Comparison of ENCODE assay signal across 19 cellular contexts in genomic region chr4:23957465-23957864, GRCh38.
DNase-seq lines count a peak whose midpoint lies in the region; ATAC-seq, FAIRE-seq and TF ChIP-seq lines count a peak whose summit lies in the region.
"Had no signal": no experiment of that assay in that cellular context is flagged by ENCODE, and none has a peak within 500 bp of the region (broad histone marks: within the 10 kb centered on the region; RNA-seq: fewer than 3 reads in every experiment).

No MANE protein-coding gene starts in this region.

- POLR2A ChIA-PET in H1 (lab: Charles Lee; ENCODE audit: partially characterized antibody), result no interaction called here

- ATAC-seq in right lobe of liver (peak; percentile 58 to 64 (median 62)), HG02870 (IDR thresholded peaks at IDR 0.05; ENCODE audit: unreplicated experiment) (no peak), HG03354 (IDR thresholded peaks at IDR 0.05; ENCODE audit: poor library complexity, severe bottlenecking, unreplicated experiment) (no peak)

- no peak overlapping the region for H3K4ac ChIP-seq in H1 (replicated peaks; ENCODE audit: insufficient read length, low read depth, low read length)

- H3K79me2 ChIP-seq in H1 (ENCODE audit: control insufficient read depth in 1 of 2, insufficient read depth in 2 of 2, low read length in 2 of 2), result no peaks in the 10 kb centered on the region

- TF ChIP-seq CTCF in H1 (IDR thresholded peaks at IDR 0.05; ENCODE audit: control extremely low read depth in 1 of 3, insufficient read depth in 1 of 3, low read depth in 1 of 3, low read length in 3 of 3) (no peak), right lobe of liver (IDR thresholded peaks at IDR 0.05) (peak in 3 of 4 donors; percentile 21 to 36 (median 26))

- no peak overlapping the region for H2BK12ac ChIP-seq in H1 (ENCODE audit: low read depth, low read length)

- TF ChIP-seq POLR2A in H1 (IDR thresholded peaks at IDR 0.05; ENCODE audit: control extremely low read depth in 1 of 2, low read depth in 2 of 2, low read length in 2 of 2) (no peak), right lobe of liver (IDR thresholded peaks at IDR 0.05) (no peak)

- peak; percentile 21 to 46; a peak in 3 of 4 replicates for TF ChIP-seq RAD21 in H1 (IDR thresholded peaks at IDR 0.05 in 1 of 2, conservative IDR thresholded peaks at IDR 0.05 in 1 of 2; ENCODE audit: low read depth in 2 of 2, low read length in 2 of 2)

- H3K4me1 ChIP-seq in H1 (replicated peaks in 1 of 4; ENCODE audit: control insufficient read depth in 3 of 4, insufficient read depth in 4 of 4, low read length in 3 of 4), result no peaks in the 10 kb centered on the region; a peak in 1 of 7 replicates
- no peaks in the 10 kb centered on the region for H3K4me1 ChIP-seq in right lobe of liver
- H3K4me1 ChIP-seq: BLaER1 had no signal

- H3K4me2 ChIP-seq in H1 (ENCODE audit: insufficient read depth in 1 of 2, low read depth in 2 of 2, low read length in 2 of 2), result no peak overlapping the region
- H3K4me2 ChIP-seq: BLaER1 had no signal

- H4K8ac ChIP-seq in H1 (ENCODE audit: extremely low read depth, insufficient read depth, low read length), result no peak overlapping the region

- no peaks in the 10 kb centered on the region for H4K20me1 ChIP-seq in H1 (replicated peaks in 1 of 2; ENCODE audit: control insufficient read depth in 1 of 2, insufficient read depth in 2 of 2, low read length in 2 of 2)
- H4K20me1 ChIP-seq: BLaER1 had no signal

- intact Hi-C loops in right lobe of liver (cut with DNase I), result no loop called here

- no peak overlapping the region for H3K18ac ChIP-seq in H1 (ENCODE audit: extremely low read depth, low read length)

- no peaks in the 10 kb centered on the region for H3K27me3 ChIP-seq in H1 (replicated peaks in 1 of 4; ENCODE audit: control insufficient read depth in 3 of 4, extremely low read depth in 1 of 4, insufficient read depth in 3 of 4, low read length in 3 of 4)
- H3K27me3 ChIP-seq in right lobe of liver, result no peaks in the 10 kb centered on the region
- H3K27me3 ChIP-seq: BLaER1 had no signal

- WGBS in H1 (ENCODE audit: extremely low coverage in 1 of 2, insufficient coverage in 1 of 2, insufficient read length in 1 of 2, insufficient replicate concordance in 2 of 2, low coverage in 1 of 2, low lambda C conversion rate in 2 of 2, missing lambda C conversion rate in 1 of 2), 2 experiments, result 96% methylated on average over 1 of the region's 1 CpG; no CpG with 5 or more reads in 1 of the 2 experiments
- WGBS in right lobe of liver (ENCODE audit: insufficient coverage, low coverage, low lambda C conversion rate, missing lambda C conversion rate), result 88% methylated on average over 1 of the region's 1 CpG

- H4K91ac ChIP-seq in H1 (replicated peaks; ENCODE audit: insufficient read length, low read length), result no peak overlapping the region

- no peak overlapping the region for H4K5ac ChIP-seq in H1 (ENCODE audit: insufficient read length, low read depth, low read length)

- H3K79me1 ChIP-seq in H1 (ENCODE audit: low read depth, low read length), result no peaks in the 10 kb centered on the region

- no peak overlapping the region for H2BK20ac ChIP-seq in H1 (ENCODE audit: low read length)

- CTCF ChIA-PET in H1 (lab: Charles Lee; ENCODE audit: partially characterized antibody), result interaction anchor here (0.6 to 2.9 kb wide), 3 partner anchors 9 to 53 kb away, joined by 3 to 17 read pairs (median 13); no protein-coding TSS in a partner anchor

- DNase-seq in NCI-H1092 treated with DMSO at 0.1 percent for 48 hours (lab: John Stamatoyannopoulos, UW) (peak; percentile 11), NCI-H1092 (lab: John Stamatoyannopoulos, UW) (no peak), HT1080 (ENCODE audit: low read depth) (peak; percentile 2), H1 (ENCODE audit: low read depth in 1 of 2, low spot score in 2 of 2) (no peak), right lobe of liver (no peak), DMS114 treated with DMSO at 0.1 percent for 48 hours (lab: John Stamatoyannopoulos, UW; ENCODE audit: unreplicated experiment) (no peak)
- DNase-seq: 8988T; CD8-positive, alpha-beta memory T cell; GF-D8; NCI-H1417; NCI-H187 treated with DMSO at 0.1 percent for 48 hours; NCI-H526 treated with DMSO at 0.1 percent for 48 hours; T-helper 1 cell had no signal

- no peak for TF ChIP-seq EP300 in H1 (IDR thresholded peaks at IDR 0.05; ENCODE audit: borderline replicate concordance in 1 of 2, low read depth in 2 of 2, low read length in 2 of 2)

- H3K27ac ChIP-seq in H1 (ENCODE audit: low read depth, low read length) (no peak overlapping the region), right lobe of liver (no peak overlapping the region)
- H3K27ac ChIP-seq: BLaER1, GM23248 had no signal

- H2AK5ac ChIP-seq in H1 (ENCODE audit: low read depth, low read length), result no peak overlapping the region

- H2BK120ac ChIP-seq in H1 (replicated peaks; ENCODE audit: low read depth, low read length), result no peak overlapping the region

- H3K4me3 ChIP-seq in H1 (ENCODE audit: extremely low read depth in 1 of 4, insufficient read depth in 2 of 4, low read depth in 3 of 4, low read length in 4 of 4) (no peak overlapping the region), right lobe of liver (no peak overlapping the region)
- H3K4me3 ChIP-seq: BLaER1, GM23248 had no signal

- FAIRE-seq in H1 (lab: Jason Lieb, UNC), result no peak
- FAIRE-seq: GM12891, GM18507 had no signal

- no peak overlapping the region for H3K14ac ChIP-seq in H1 (ENCODE audit: insufficient read length)

- H3K36me3 ChIP-seq in H1 (ENCODE audit: control insufficient read depth in 2 of 4, insufficient read depth in 4 of 4, low read length in 3 of 4) (no peaks in the 10 kb centered on the region), right lobe of liver (no peaks in the 10 kb centered on the region)
- H3K36me3 ChIP-seq: BLaER1 had no signal

- no peak overlapping the region for H2BK15ac ChIP-seq in H1 (ENCODE audit: low read length)

- H2BK5ac ChIP-seq in H1 (ENCODE audit: low read depth, low read length), result no peak overlapping the region

- no peaks in the 10 kb centered on the region for H3K23me2 ChIP-seq in H1 (ENCODE audit: low read depth, low read length)

- no peak overlapping the region for H3K23ac ChIP-seq in H1 (ENCODE audit: insufficient read length)

- H3K9ac ChIP-seq in H1 (replicated peaks in 1 of 4; ENCODE audit: extremely low read depth in 1 of 4, low read depth in 3 of 4, low read length in 3 of 4), result no peak overlapping the region
- H3K9ac ChIP-seq: BLaER1, GM23248 had no signal

- no peaks in the 10 kb centered on the region for H3K9me3 ChIP-seq in H1 (ENCODE audit: insufficient read depth in 2 of 2, low read depth in 1 of 2, low read length in 1 of 2)
- no peaks in the 10 kb centered on the region for H3K9me3 ChIP-seq in right lobe of liver
- H3K9me3 ChIP-seq: BLaER1 had no signal

- H2AFZ ChIP-seq in H1 (ENCODE audit: low read length), result no peak overlapping the region
- H2AFZ ChIP-seq: GM23248 had no signal

- H3K56ac ChIP-seq in H1 (replicated peaks; ENCODE audit: insufficient read length, low read depth, low read length), result no peak overlapping the region

TF ChIP-seq in H1, 55 proteins besides CTCF, POLR2A, EP300 and RAD21:
- no peak for TF ChIP-seq EZH2 (IDR thresholded peaks at IDR 0.05; ENCODE audit: low read depth, low read length, severe bottlenecking)
- no peak for TF ChIP-seq ZNF274 (IDR thresholded peaks at IDR 0.05; ENCODE audit: borderline replicate concordance, extremely low read depth, low read length)
- no peak for TF ChIP-seq USF2 (IDR thresholded peaks at IDR 0.05; ENCODE audit: low read length)
- no peak for TF ChIP-seq MAFK (IDR thresholded peaks at IDR 0.05; ENCODE audit: low read depth, low read length)

Comparison
In these comparisons a context has a peak if more than half of its experiments do, and no peak if none do; other contexts are left out.
1. DNase-seq: peak in NCI-H1092 treated with DMSO at 0.1 percent for 48 hours (single experiment) and HT1080 (single experiment); none in NCI-H1092 (single experiment), H1 (0 of 2), right lobe of liver (0 of 3) and DMS114 treated with DMSO at 0.1 percent for 48 hours (single experiment).
2. CTCF ChIP-seq: peak in right lobe of liver (3 of 4); none in H1 (0 of 3).
3. ATAC-seq: peak in right lobe of liver (4 of 4); none in HG02870 (single experiment) and HG03354 (single experiment).